8 cellular contexts compared by ENCODE assay signal in the genomic region with DNA sequence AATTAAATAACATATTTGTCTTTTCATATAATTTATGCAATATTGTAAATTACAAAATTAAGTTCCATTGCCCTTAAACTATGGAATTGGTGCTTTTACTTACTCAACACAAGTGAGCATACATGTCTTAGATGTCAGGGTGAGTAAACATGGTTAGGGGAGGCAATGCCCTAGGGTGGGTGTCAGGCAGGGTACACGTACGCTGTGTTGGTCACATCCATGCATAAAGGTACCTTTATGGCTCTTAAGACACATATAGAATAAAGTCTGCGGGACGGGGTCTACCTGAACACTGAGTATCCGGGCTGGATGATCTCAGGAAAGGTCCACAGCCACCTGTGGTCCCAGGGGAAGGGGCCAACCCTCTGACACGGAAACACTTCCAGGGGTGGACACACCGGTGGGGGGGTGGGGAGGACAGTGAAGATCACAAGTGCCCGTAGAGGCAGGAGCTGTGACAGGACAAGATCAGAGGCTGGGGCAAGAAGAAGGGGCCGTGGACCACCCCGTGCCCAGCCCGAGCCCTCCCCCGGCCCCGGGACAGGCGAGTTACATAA. TPM values are rescaled to one million over a fixed set of nuclear protein-coding genes. Genes with fewer than 3 reads are reported as not detected.
DNase-seq lines count a peak whose midpoint lies in the region; ATAC-seq, FAIRE-seq and TF ChIP-seq lines count a peak whose summit lies in the region.

No MANE protein-coding gene starts in this region.

- H3K27me3 Mint-ChIP-seq in activated B cell treated with CpG ODN at 0.5 μM for 24 hours, result peaks cover 4% of the 10 kb centered on the region

- intact Hi-C loops in activated B cell treated with CpG ODN at 0.5 μM for 24 hours (cut with micrococcal nuclease), result loop anchor here (2.0 to 5.0 kb wide), 4 partner anchors 25 to 121 kb away; a partner anchor contains a TSS

- CTCF ChIA-PET in activated B cell treated with CpG ODN at 0.5 μM for 24 hours (lab: Charles Lee), result interaction anchor here (1.1 to 1.5 kb wide), 5 partner anchors 24 to 184 kb away, joined by 3 to 8 read pairs (median 4); a partner anchor contains a TSS

- POLR2A ChIA-PET in activated B cell treated with CpG ODN at 0.5 μM for 24 hours (lab: Charles Lee), result interaction anchor here (1.0 to 1.7 kb wide), 3 partner anchors 10 to 99 kb away, joined by 3 to 10 read pairs (median 3); a partner anchor contains a TSS

- in situ Hi-C loops in ACHN (cut with HindIII; ENCODE audit: low pct_ligation_motif_present, low pct_unique_long_range_greater_than_20kb, low sequenced_read_pairs), result no loop called here

- H3K4me1 Mint-ChIP-seq in activated B cell treated with CpG ODN at 0.5 μM for 24 hours, result peaks cover 10% of the 10 kb centered on the region

- H3K4me3 Mint-ChIP-seq in activated B cell treated with CpG ODN at 0.5 μM for 24 hours, result peak overlapping the region; percentile 92

- peak overlapping the region; percentile 61 for H3K27ac Mint-ChIP-seq in activated B cell treated with CpG ODN at 0.5 μM for 24 hours

- H3K36me3 Mint-ChIP-seq in activated B cell treated with CpG ODN at 0.5 μM for 24 hours (ENCODE audit: low read depth), result no peaks in the 10 kb centered on the region

- DNase-seq in ACHN (peak; percentile 7), activated B cell treated with CpG ODN at 0.5 μM for 24 hours (no peak), occipital lobe (lab: John Stamatoyannopoulos, UW) (peak; percentile 24), HTR-8/SVneo (ENCODE audit: insufficient read length, low spot score) (no peak)
- DNase-seq in activated effector memory CD4-positive, alpha-beta T cell treated with Interleukin-2 at 50 U/mL for 16 hours, result no peak

- TF ChIP-seq CTCF in activated B cell treated with CpG ODN at 0.5 μM for 24 hours (IDR thresholded peaks at IDR 0.05), result no peak

- no peak for FAIRE-seq in HTR-8/SVneo (lab: Jason Lieb, UNC)

- H3K9me3 Mint-ChIP-seq in activated B cell treated with CpG ODN at 0.5 μM for 24 hours, result no peaks in the 10 kb centered on the region

- ATAC-seq in GM19023 (IDR thresholded peaks at IDR 0.05; ENCODE audit: unreplicated experiment) (peak; percentile 13), HG03432 (IDR thresholded peaks at IDR 0.05; ENCODE audit: unreplicated experiment) (peak; percentile 29), activated B cell treated with CpG ODN at 0.5 μM for 24 hours (ENCODE audit: low read depth) (no peak), esophagus mucosa (peak; percentile 15)

RNA-seq across cellular contexts. Expression of a gene that starts 0.7 kb away (rescaled TPM):
- total RNA-seq in activated B cell treated with CpG ODN at 0.5 μM for 24 hours (3.5 and 4.5 TPM in 2 replicates), esophagus mucosa (3.4 TPM), occipital lobe (20.1 TPM)

Comparison
In these comparisons a context has a peak if more than half of its experiments do, and no peak if none do; other contexts are left out.
1. DNase-seq: peak in ACHN (single experiment) and occipital lobe (single experiment); none in activated B cell treated with CpG ODN at 0.5 μM for 24 hours (single experiment), activated effector memory CD4-positive, alpha-beta T cell treated with Interleukin-2 at 50 U/mL for 16 hours (single experiment) and HTR-8/SVneo (single experiment).